Comparison of ENCODE assay signal across 1 cellular context in the genomic region with DNA sequence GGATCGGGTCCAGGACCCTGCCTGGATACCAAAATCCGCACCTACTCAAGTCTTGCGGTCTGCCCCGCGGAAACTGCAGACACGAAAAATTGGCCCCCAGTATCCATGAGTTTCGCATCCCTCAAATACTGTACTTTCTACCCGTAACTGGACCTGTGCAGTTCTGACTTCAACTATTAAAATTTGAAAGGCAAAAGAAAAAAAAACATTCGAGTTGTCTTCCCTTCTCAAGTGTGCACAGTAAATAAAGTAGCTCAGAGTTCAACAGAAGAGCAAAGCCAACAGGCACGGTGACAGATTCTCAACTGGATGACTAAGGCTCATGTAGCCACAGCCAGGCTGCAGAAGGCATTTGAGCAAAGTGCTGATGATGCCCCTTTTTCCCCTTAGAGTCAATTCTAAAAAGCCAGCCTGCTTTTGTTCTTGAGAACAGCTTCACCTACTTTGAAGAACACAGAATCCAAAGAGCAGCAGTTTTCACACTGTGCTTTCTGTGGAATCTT.
A peak's percentile ranks its signal among the peaks of the same experiment; 100 is the strongest.
TF ChIP-seq lines count a peak whose summit lies in the region.

No MANE protein-coding gene starts in this region.

TF ChIP-seq in HepG2, 621 proteins besides CTCF, POLR2A, EP300 and RAD21 (continued from another document and continues in another):
- TF ChIP-seq, protein P1, sequence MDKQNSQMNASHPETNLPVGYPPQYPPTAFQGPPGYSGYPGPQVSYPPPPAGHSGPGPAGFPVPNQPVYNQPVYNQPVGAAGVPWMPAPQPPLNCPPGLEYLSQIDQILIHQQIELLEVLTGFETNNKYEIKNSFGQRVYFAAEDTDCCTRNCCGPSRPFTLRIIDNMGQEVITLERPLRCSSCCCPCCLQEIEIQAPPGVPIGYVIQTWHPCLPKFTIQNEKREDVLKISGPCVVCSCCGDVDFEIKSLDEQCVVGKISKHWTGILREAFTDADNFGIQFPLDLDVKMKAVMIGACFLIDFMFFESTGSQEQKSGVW (CRISPR knock-in tag; IDR thresholded peaks at IDR 0.05; ENCODE audit: borderline replicate concordance): no peak
- peak; percentile 85 for TF ChIP-seq ZNF501 (CRISPR knock-in tag; IDR thresholded peaks at IDR 0.05)
- TF ChIP-seq, protein P2, sequence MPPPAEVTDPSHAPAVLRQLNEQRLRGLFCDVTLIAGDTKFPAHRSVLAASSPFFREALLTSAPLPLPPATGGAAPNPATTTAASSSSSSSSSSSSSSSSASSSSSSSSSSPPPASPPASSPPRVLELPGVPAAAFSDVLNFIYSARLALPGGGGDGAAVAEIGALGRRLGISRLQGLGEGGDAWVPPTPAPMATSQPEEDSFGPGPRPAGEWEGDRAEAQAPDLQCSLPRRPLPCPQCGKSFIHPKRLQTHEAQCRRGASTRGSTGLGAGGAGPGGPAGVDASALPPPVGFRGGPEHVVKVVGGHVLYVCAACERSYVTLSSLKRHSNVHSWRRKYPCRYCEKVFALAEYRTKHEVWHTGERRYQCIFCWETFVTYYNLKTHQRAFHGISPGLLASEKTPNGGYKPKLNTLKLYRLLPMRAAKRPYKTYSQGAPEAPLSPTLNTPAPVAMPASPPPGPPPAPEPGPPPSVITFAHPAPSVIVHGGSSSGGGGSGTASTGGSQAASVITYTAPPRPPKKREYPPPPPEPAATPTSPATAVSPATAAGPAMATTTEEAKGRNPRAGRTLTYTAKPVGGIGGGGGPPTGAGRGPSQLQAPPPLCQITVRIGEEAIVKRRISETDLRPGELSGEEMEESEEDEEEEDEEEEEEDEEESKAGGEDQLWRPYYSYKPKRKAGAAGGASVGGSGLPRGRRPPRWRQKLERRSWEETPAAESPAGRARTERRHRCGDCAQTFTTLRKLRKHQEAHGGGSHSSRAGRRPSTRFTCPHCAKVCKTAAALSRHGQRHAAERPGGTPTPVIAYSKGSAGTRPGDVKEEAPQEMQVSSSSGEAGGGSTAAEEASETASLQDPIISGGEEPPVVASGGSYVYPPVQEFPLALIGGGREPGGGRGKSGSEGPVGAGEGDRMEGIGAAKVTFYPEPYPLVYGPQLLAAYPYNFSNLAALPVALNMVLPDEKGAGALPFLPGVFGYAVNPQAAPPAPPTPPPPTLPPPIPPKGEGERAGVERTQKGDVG (CRISPR knock-in tag; IDR thresholded peaks at IDR 0.05; ENCODE audit: borderline replicate concordance): no peak
- no peak for TF ChIP-seq RFXAP (CRISPR knock-in tag; IDR thresholded peaks at IDR 0.05; ENCODE audit: borderline replicate concordance)
- TF ChIP-seq, protein P3, sequence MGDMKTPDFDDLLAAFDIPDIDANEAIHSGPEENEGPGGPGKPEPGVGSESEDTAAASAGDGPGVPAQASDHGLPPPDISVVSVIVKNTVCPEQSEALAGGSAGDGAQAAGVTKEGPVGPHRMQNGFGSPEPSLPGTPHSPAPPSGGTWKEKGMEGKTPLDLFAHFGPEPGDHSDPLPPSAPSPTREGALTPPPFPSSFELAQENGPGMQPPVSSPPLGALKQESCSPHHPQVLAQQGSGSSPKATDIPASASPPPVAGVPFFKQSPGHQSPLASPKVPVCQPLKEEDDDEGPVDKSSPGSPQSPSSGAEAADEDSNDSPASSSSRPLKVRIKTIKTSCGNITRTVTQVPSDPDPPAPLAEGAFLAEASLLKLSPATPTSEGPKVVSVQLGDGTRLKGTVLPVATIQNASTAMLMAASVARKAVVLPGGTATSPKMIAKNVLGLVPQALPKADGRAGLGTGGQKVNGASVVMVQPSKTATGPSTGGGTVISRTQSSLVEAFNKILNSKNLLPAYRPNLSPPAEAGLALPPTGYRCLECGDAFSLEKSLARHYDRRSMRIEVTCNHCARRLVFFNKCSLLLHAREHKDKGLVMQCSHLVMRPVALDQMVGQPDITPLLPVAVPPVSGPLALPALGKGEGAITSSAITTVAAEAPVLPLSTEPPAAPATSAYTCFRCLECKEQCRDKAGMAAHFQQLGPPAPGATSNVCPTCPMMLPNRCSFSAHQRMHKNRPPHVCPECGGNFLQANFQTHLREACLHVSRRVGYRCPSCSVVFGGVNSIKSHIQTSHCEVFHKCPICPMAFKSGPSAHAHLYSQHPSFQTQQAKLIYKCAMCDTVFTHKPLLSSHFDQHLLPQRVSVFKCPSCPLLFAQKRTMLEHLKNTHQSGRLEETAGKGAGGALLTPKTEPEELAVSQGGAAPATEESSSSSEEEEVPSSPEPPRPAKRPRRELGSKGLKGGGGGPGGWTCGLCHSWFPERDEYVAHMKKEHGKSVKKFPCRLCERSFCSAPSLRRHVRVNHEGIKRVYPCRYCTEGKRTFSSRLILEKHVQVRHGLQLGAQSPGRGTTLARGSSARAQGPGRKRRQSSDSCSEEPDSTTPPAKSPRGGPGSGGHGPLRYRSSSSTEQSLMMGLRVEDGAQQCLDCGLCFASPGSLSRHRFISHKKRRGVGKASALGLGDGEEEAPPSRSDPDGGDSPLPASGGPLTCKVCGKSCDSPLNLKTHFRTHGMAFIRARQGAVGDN (CRISPR knock-in tag; IDR thresholded peaks at IDR 0.05): peak; percentile 1; the same call in 1 of the 2 replicates
- 0 out of 2 replicates have a peak, but pooled peaks have one; percentile 9 for TF ChIP-seq ZKSCAN1 (IDR thresholded peaks at IDR 0.05; ENCODE audit: low read length)
- peak; percentile 85; the same call in 1 of the 2 replicates for TF ChIP-seq MBD4 (IDR thresholded peaks at IDR 0.05; ENCODE audit: borderline replicate concordance, low read length)
- TF ChIP-seq SMYD3 (CRISPR knock-in tag; IDR thresholded peaks at IDR 0.05): no peak
- TF ChIP-seq SRSF9 (IDR thresholded peaks at IDR 0.05; ENCODE audit: borderline replicate concordance, insufficient read depth, low read depth, low read length, poor library complexity, severe bottlenecking): no peak
- TF ChIP-seq NCOA2 (CRISPR knock-in tag; IDR thresholded peaks at IDR 0.05): peak; percentile 49; the same call in 1 of the 2 replicates
- TF ChIP-seq, protein P4, sequence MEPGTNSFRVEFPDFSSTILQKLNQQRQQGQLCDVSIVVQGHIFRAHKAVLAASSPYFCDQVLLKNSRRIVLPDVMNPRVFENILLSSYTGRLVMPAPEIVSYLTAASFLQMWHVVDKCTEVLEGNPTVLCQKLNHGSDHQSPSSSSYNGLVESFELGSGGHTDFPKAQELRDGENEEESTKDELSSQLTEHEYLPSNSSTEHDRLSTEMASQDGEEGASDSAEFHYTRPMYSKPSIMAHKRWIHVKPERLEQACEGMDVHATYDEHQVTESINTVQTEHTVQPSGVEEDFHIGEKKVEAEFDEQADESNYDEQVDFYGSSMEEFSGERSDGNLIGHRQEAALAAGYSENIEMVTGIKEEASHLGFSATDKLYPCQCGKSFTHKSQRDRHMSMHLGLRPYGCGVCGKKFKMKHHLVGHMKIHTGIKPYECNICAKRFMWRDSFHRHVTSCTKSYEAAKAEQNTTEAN (CRISPR knock-in tag; conservative IDR thresholded peaks at IDR 0.05): peak; percentile 99
- no peak for TF ChIP-seq ZNF496 (CRISPR knock-in tag; IDR thresholded peaks at IDR 0.05; ENCODE audit: insufficient replicate concordance)
- TF ChIP-seq ZNF44 (CRISPR knock-in tag; IDR thresholded peaks at IDR 0.05): peak; percentile 92; the same call in 1 of the 2 replicates
- no peak for TF ChIP-seq SRSF1 (optimal IDR thresholded peaks at IDR 0.05; ENCODE audit: low read depth, low read length)
- no peak for TF ChIP-seq ZNF746 (CRISPR knock-in tag; IDR thresholded peaks at IDR 0.05)
- TF ChIP-seq, protein P5, sequence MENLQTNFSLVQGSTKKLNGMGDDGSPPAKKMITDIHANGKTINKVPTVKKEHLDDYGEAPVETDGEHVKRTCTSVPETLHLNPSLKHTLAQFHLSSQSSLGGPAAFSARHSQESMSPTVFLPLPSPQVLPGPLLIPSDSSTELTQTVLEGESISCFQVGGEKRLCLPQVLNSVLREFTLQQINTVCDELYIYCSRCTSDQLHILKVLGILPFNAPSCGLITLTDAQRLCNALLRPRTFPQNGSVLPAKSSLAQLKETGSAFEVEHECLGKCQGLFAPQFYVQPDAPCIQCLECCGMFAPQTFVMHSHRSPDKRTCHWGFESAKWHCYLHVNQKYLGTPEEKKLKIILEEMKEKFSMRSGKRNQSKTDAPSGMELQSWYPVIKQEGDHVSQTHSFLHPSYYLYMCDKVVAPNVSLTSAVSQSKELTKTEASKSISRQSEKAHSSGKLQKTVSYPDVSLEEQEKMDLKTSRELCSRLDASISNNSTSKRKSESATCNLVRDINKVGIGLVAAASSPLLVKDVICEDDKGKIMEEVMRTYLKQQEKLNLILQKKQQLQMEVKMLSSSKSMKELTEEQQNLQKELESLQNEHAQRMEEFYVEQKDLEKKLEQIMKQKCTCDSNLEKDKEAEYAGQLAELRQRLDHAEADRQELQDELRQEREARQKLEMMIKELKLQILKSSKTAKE (CRISPR knock-in tag; IDR thresholded peaks at IDR 0.05; ENCODE audit: borderline replicate concordance): no peak; the same call in 1 of the 2 replicates
- TF ChIP-seq, protein P6, sequence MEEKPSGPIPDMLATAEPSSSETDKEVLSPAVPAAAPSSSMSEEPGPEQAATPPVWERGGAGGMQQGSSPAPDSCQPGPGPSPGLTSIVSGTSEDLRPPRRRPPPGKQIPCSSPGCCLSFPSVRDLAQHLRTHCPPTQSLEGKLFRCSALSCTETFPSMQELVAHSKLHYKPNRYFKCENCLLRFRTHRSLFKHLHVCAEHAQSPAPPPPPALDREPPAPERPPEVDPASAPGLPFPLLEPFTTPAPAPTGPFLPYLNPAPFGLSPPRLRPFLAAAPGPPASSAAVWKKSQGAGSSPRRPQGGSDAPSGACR (CRISPR knock-in tag; IDR thresholded peaks at IDR 0.05): no peak; the same call in 1 of the 2 replicates
- TF ChIP-seq ZNF816 (CRISPR knock-in tag; IDR thresholded peaks at IDR 0.05; ENCODE audit: borderline replicate concordance): no peak
- TF ChIP-seq ZNF124 (CRISPR knock-in tag; IDR thresholded peaks at IDR 0.05): peak; percentile 31; the same call in 1 of the 2 replicates
- no peak for TF ChIP-seq HMG20B (CRISPR knock-in tag; conservative IDR thresholded peaks at IDR 0.05)
- no peak for TF ChIP-seq ARHGAP35 (CRISPR knock-in tag; IDR thresholded peaks at IDR 0.05; ENCODE audit: borderline replicate concordance)
- no peak for TF ChIP-seq DMTF1 (CRISPR knock-in tag; IDR thresholded peaks at IDR 0.05)
- TF ChIP-seq ZNF431 (CRISPR knock-in tag; IDR thresholded peaks at IDR 0.05; ENCODE audit: borderline replicate concordance, low read depth): no peak
- TF ChIP-seq, protein P7, sequence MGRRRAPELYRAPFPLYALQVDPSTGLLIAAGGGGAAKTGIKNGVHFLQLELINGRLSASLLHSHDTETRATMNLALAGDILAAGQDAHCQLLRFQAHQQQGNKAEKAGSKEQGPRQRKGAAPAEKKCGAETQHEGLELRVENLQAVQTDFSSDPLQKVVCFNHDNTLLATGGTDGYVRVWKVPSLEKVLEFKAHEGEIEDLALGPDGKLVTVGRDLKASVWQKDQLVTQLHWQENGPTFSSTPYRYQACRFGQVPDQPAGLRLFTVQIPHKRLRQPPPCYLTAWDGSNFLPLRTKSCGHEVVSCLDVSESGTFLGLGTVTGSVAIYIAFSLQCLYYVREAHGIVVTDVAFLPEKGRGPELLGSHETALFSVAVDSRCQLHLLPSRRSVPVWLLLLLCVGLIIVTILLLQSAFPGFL (CRISPR knock-in tag; IDR thresholded peaks at IDR 0.05): no peak
- peak; percentile 94 for TF ChIP-seq FOSL2 (CRISPR knock-in tag; IDR thresholded peaks at IDR 0.05)
- no peak for TF ChIP-seq NFE2L2 (IDR thresholded peaks at IDR 0.05; ENCODE audit: low read length)
- TF ChIP-seq ZNF629 (CRISPR knock-in tag; conservative IDR thresholded peaks at IDR 0.05): peak; percentile 98
- peak; percentile 66 for TF ChIP-seq THAP11 (CRISPR knock-in tag; IDR thresholded peaks at IDR 0.05)
- TF ChIP-seq SMAD1 (CRISPR knock-in tag; IDR thresholded peaks at IDR 0.05; ENCODE audit: borderline replicate concordance, low read depth): no peak
- TF ChIP-seq FLYWCH1 (CRISPR knock-in tag; IDR thresholded peaks at IDR 0.05): no peak
- TF ChIP-seq TBP (CRISPR knock-in tag; IDR thresholded peaks at IDR 0.05): no peak; the same call in 1 of the 2 replicates
- TF ChIP-seq ZNF605 (CRISPR knock-in tag; IDR thresholded peaks at IDR 0.05): peak; percentile 82; the same call in 1 of the 2 replicates
- no peak for TF ChIP-seq SNAPC4 (CRISPR knock-in tag; IDR thresholded peaks at IDR 0.05)
- no peak for TF ChIP-seq CCAR2 (optimal IDR thresholded peaks at IDR 0.05; ENCODE audit: low read depth, low read length)
